Comparison of ENCODE assay signal across 19 cellular contexts in the genomic region with DNA sequence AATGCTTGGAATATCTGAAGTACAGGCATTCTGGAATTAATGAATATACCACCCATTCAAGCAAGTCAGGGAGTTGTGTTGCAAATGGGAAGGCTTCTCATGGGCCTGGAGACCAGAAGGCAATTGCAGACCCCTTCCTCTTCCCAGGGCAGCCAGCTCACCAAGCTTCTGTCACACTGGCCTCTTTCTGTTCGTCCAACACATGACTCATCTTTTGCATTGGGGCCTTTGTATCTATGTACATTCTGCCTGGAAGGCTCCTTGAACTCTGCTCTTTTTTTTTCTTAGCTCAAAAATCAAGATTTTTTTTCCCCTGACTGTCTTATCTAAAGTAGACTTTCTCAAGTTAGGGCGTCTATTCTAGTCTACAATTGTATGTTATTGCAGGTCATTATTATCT.
DNase-seq lines count a peak whose midpoint lies in the region; ATAC-seq lines count a peak whose summit lies in the region.
"Had no signal": no experiment of that assay in that cellular context is flagged by ENCODE, and none has a peak within 500 bp of the region (broad histone marks: within the 10 kb centered on the region; RNA-seq: fewer than 3 reads in every experiment).

No MANE protein-coding gene starts in this region.

- peaks cover 0 to 6% of the 10 kb centered on the region in 2 experiments for H3K27me3 ChIP-seq in mesenchymal stem cell (ENCODE audit: control insufficient read depth in 1 of 2, insufficient read depth in 1 of 2, low read length in 2 of 2)
- H3K27me3 ChIP-seq: breast epithelium, esophagus squamous epithelium had no signal

- no peak overlapping the region for H4K91ac ChIP-seq in mesenchymal stem cell (ENCODE audit: low read length)

- H3K23ac ChIP-seq in mesenchymal stem cell (ENCODE audit: low read length in 2 of 2): no peak overlapping the region

- no peak overlapping the region for H3K4me3 ChIP-seq in mesenchymal stem cell (ENCODE audit: insufficient read depth in 1 of 2, low read depth in 1 of 2, low read length in 2 of 2)
- H3K4me3 ChIP-seq: breast epithelium, esophagus squamous epithelium, PC-9 had no signal

- no peak overlapping the region for H2BK12ac ChIP-seq in mesenchymal stem cell (ENCODE audit: low read length in 2 of 2)

- H4K8ac ChIP-seq in mesenchymal stem cell (ENCODE audit: low read length): no peak overlapping the region

- H3K79me1 ChIP-seq in mesenchymal stem cell (replicated peaks; ENCODE audit: low read length, poor library complexity, severe bottlenecking): no peaks in the 10 kb centered on the region

- peak; percentile 11 for DNase-seq in ELF-1 (ENCODE audit: low read depth, low spot score)
- peak; percentile 35 for DNase-seq in MV-4-11 (lab: John Stamatoyannopoulos, UW)
- peak; percentile 67 for DNase-seq in dermis blood vessel endothelial cell
- DNase-seq in mesenchymal stem cell: peak; percentile 65
- no peak for DNase-seq in stimulated activated CD4-positive, alpha-beta T cell treated with anti-CD3 and anti-CD28 coated beads, Interleukin-4, amount 100 ng/mL, for 1 hour
- DNase-seq: activated CD4-positive, alpha-beta T cell treated with anti-CD3 and anti-CD28 coated beads, Interleukin-2, amount 50 U/mL, for 48 hours; activated naive CD8-positive, alpha-beta T cell treated with anti-CD3 and anti-CD28 coated beads for 36 hours; Caco-2; esophagus squamous epithelium; GF-D8; IMR-90; NCI-H1092; NCI-H526; PC-9; substantia nigra had no signal

- H2BK120ac ChIP-seq in mesenchymal stem cell (ENCODE audit: low read depth, low read length): no peak overlapping the region

- no peak overlapping the region for H3K27ac ChIP-seq in mesenchymal stem cell (ENCODE audit: low read length, poor library complexity, severe bottlenecking)
- H3K27ac ChIP-seq: PC-9 had no signal

- peak overlapping the region in 1 of 2 experiments; percentile 65 for H3K18ac ChIP-seq in mesenchymal stem cell (ENCODE audit: low read depth in 1 of 2, low read length in 2 of 2)

- no peaks in the 10 kb centered on the region for H3K36me3 ChIP-seq in mesenchymal stem cell (ENCODE audit: control insufficient read depth in 1 of 2, insufficient read depth in 2 of 2, low read depth in 1 of 2, low read length in 2 of 2)
- H3K36me3 ChIP-seq: breast epithelium, esophagus squamous epithelium had no signal

- H3K4me2 ChIP-seq in mesenchymal stem cell (ENCODE audit: low read length, poor library complexity, severe bottlenecking): no peak overlapping the region
- H3K4me2 ChIP-seq: PC-9 had no signal

- H3K9ac ChIP-seq in mesenchymal stem cell (ENCODE audit: low read length): peak overlapping the region; percentile 47

- no peak overlapping the region for H2AFZ ChIP-seq in mesenchymal stem cell (ENCODE audit: low read depth, low read length)
- H2AFZ ChIP-seq: PC-9 had no signal

- no peak overlapping the region for H3K4ac ChIP-seq in mesenchymal stem cell (ENCODE audit: low read depth in 1 of 2, low read length in 2 of 2)

- WGBS in mesenchymal stem cell: 50% methylated on average over 2 of the region's 2 CpGs

- ATAC-seq in GM21723 (IDR thresholded peaks at IDR 0.05; ENCODE audit: unreplicated experiment) (no peak), HG02840 (IDR thresholded peaks at IDR 0.05; ENCODE audit: low FRiP score, unreplicated experiment) (no peak)
- ATAC-seq: SK-N-SH treated with all-trans-retinoic acid at 6 μM for 48 hours had no signal

- no peaks in the 10 kb centered on the region for H3K4me1 ChIP-seq in mesenchymal stem cell (ENCODE audit: control insufficient read depth, insufficient read depth, low read depth, low read length)
- H3K4me1 ChIP-seq: breast epithelium, Caco-2 had no signal

- no peaks in the 10 kb centered on the region for H3K9me3 ChIP-seq in mesenchymal stem cell (ENCODE audit: control insufficient read depth, low read length)
- H3K9me3 ChIP-seq: breast epithelium, Caco-2, esophagus squamous epithelium had no signal

- no peak overlapping the region for H2AK5ac ChIP-seq in mesenchymal stem cell (ENCODE audit: low read length, severe bottlenecking)

- H2BK5ac ChIP-seq in mesenchymal stem cell (ENCODE audit: low read depth, low read length, poor library complexity, severe bottlenecking): no peak overlapping the region

- H2BK15ac ChIP-seq in mesenchymal stem cell (ENCODE audit: low read depth, poor library complexity, severe bottlenecking): no peak overlapping the region

- no peak overlapping the region for H3K14ac ChIP-seq in mesenchymal stem cell (ENCODE audit: low read length in 2 of 2)
